Comparison of ENCODE assay signal across 27 cellular contexts in the genomic region with DNA sequence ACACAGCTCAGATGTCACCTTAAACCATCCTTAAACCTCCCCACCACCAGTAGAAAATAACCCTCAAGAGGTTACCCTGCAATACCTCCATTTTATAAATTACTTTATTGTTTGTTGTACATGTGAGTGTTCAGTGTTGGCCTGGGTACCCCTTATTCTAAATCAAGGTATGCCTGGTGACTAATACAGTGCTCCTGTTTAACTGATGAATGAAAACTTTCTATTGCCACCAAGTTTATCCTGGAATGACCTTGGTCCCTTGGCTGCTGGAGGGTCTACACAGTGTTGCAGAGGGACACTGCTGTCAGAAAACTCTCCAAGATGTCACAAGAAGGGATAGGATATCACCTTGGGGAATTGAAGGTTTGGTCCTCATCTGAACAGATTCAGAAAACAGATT.
"Had no signal": no experiment of that assay in that cellular context is flagged by ENCODE, and none has a peak within 500 bp of the region (broad histone marks: within the 10 kb centered on the region; RNA-seq: fewer than 3 reads in every experiment).

No MANE protein-coding gene starts in this region.

- H3K36me3 ChIP-seq: left lung, lower lobe of right lung, ovary, prostate gland, tibial nerve, uterus had no signal

- H3K4me1 Mint-ChIP-seq: immature natural killer cell; mesothelial cell of epicardium; natural killer cell; stimulated activated memory B cell treated with anti-CD40 and anti-IgM and Interleukin-4, amounts not matched to agents 10 μg/mL and 1 μg/mL and 100 μg/mL, for 72 hours; stimulated activated naive CD8-positive, alpha-beta T cell treated with anti-CD3 and anti-CD28 coated beads, Interleukin-15, amount 100 ng/mL, for 72 hours had no signal

- H3K27me3 ChIP-seq: left lung, ovary, tibial nerve, uterus had no signal

- H3K27me3 Mint-ChIP-seq: stimulated activated memory B cell treated with anti-CD40 and anti-IgM and Interleukin-4, amounts not matched to agents 10 μg/mL and 1 μg/mL and 100 μg/mL, for 72 hours; stimulated activated naive CD8-positive, alpha-beta T cell treated with anti-CD3 and anti-CD28 coated beads, Interleukin-15, amount 100 ng/mL, for 72 hours; type B pancreatic cell had no signal

- H3K27ac ChIP-seq: left lung, lower lobe of right lung, ovary, prostate gland, uterus had no signal

- H3K36me3 Mint-ChIP-seq: immature natural killer cell; mesothelial cell of epicardium; naive B cell; natural killer cell; stimulated activated memory B cell treated with anti-CD40 and anti-IgM and Interleukin-4, amounts not matched to agents 10 μg/mL and 1 μg/mL and 100 μg/mL, for 72 hours; type B pancreatic cell had no signal

- H3K9me3 Mint-ChIP-seq: immature natural killer cell; mesothelial cell of epicardium; naive B cell; natural killer cell; stimulated activated memory B cell treated with anti-CD40 and anti-IgM and Interleukin-4, amounts not matched to agents 10 μg/mL and 1 μg/mL and 100 μg/mL, for 72 hours; stimulated activated naive CD8-positive, alpha-beta T cell treated with anti-CD3 and anti-CD28 coated beads, Interleukin-15, amount 100 ng/mL, for 72 hours; type B pancreatic cell had no signal

- H3K4me3 ChIP-seq: left lung, lower lobe of right lung, ovary, prostate gland, smooth muscle cell, tibial nerve, uterus had no signal

- H3K4me3 Mint-ChIP-seq: immature natural killer cell; mesothelial cell of epicardium; naive B cell; natural killer cell; stimulated activated memory B cell treated with anti-CD40 and anti-IgM and Interleukin-4, amounts not matched to agents 10 μg/mL and 1 μg/mL and 100 μg/mL, for 72 hours; stimulated activated naive CD8-positive, alpha-beta T cell treated with anti-CD3 and anti-CD28 coated beads, Interleukin-15, amount 100 ng/mL, for 72 hours; type B pancreatic cell had no signal

- H3K4me2 ChIP-seq: smooth muscle cell had no signal

- DNase-seq: hypothalamus; immature natural killer cell; kidney; left colon; left lung; lower lobe of right lung; mesendoderm; naive B cell; natural killer cell; ovary; retina; right cardiac atrium; stimulated activated CD4-positive, alpha-beta T cell treated with anti-CD3 and anti-CD28 coated beads, Interleukin-1b, Interleukin-23, amount 100 ng/mL, for 48 hours; stimulated activated CD4-positive, alpha-beta T cell treated with anti-CD3 and anti-CD28 coated beads, Interleukin-2, amount 100 ng/mL, for 48 hours; stimulated activated CD4-positive, alpha-beta T cell treated with anti-CD3 and anti-CD28 coated beads, Interleukin-4, amount 100 ng/mL, for 4 hours; stimulated activated CD8-positive, alpha-beta memory T cell treated with anti-CD3 and anti-CD28 coated beads, Interleukin-4, amount 100 ng/mL, for 48 hours; stimulated activated naive CD4-positive, alpha-beta T cell treated with Interleukin-2 at 50 U/mL for 16 hours; stimulated activated naive CD8-positive, alpha-beta T cell treated with anti-CD3 and anti-CD28 coated beads, Interleukin-15, amount 100 ng/mL, for 72 hours; substantia nigra; uterus had no signal

- FAIRE-seq: islet of Langerhans, kidney had no signal

- H3K27ac Mint-ChIP-seq: immature natural killer cell; mesothelial cell of epicardium; naive B cell; natural killer cell; stimulated activated memory B cell treated with anti-CD40 and anti-IgM and Interleukin-4, amounts not matched to agents 10 μg/mL and 1 μg/mL and 100 μg/mL, for 72 hours; stimulated activated naive CD8-positive, alpha-beta T cell treated with anti-CD3 and anti-CD28 coated beads, Interleukin-15, amount 100 ng/mL, for 72 hours; type B pancreatic cell had no signal

- H3K9me3 ChIP-seq: left lung, lower lobe of right lung, ovary, prostate gland, tibial nerve, uterus had no signal

- ATAC-seq: left lung; lower lobe of right lung; natural killer cell; right cardiac atrium; stimulated activated memory B cell treated with anti-CD40 and anti-IgM and Interleukin-4, amounts not matched to agents 10 μg/mL and 1 μg/mL and 100 μg/mL, for 72 hours; stimulated activated naive CD8-positive, alpha-beta T cell treated with anti-CD3 and anti-CD28 coated beads, Interleukin-15, amount 100 ng/mL, for 72 hours had no signal

- H3K4me1 ChIP-seq: left lung, lower lobe of right lung, prostate gland, uterus had no signal
